8 cellular contexts compared by ENCODE assay signal in the genomic region with DNA sequence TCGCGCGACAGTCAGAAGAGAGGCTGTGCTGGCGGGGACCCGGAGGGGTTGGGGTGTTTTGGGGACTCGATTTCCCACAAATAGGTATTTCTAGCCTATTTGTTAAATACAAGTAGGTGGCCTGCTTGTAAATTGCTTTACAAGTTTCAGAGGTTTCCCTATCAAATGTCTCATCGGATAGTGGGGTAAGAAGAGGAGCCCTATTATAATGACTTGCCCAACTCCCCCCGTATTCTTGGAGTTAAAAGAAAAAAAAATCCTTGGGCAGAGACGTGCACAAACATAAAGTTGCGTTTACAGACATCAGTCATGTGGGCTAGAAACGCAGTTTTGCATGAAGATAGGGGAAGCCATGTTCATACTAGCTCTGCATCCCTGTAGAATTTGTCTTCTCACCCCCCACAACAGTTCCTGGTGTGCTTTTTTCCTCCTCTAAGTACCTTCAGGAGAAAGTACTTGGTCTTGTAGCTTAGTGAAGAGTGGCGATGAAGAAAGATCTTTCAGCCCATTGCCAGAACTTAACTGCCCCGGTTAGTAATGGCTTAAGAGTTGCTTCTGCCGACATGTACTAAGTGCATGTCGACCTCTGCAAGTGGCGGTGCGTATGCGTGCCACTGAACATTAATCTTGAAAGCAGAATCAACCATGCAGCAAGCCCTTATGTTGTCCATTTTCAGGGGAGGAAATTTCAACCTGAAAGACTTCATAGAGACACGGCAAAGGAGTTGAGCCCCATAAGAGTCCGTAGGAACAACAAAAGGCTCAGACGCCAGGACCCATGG. TPM values are rescaled to one million over a fixed set of nuclear protein-coding genes. Genes with fewer than 3 reads are reported as not detected.
A peak's percentile ranks its signal among the peaks of the same experiment; 100 is the strongest.
DNase-seq lines count a peak whose midpoint lies in the region; ATAC-seq and TF ChIP-seq lines count a peak whose summit lies in the region.

No MANE protein-coding gene starts in this region.

- H3K4me3 ChIP-seq in Jurkat, Clone E6-1 (ENCODE audit: low read length): peak overlapping the region; percentile 97
- H3K4me3 ChIP-seq in coronary artery: peak overlapping the region; percentile 96
- H3K4me3 ChIP-seq in neuron (ENCODE audit: low read length): peak overlapping the region; percentile 100

- ATAC-seq in GM18861 (IDR thresholded peaks at IDR 0.05; ENCODE audit: unreplicated experiment) (peak; percentile 25), HG02571 (IDR thresholded peaks at IDR 0.05; ENCODE audit: unreplicated experiment) (no peak), GM21515 (IDR thresholded peaks at IDR 0.05; ENCODE audit: unreplicated experiment) (no peak)

- DNase-seq in Jurkat, Clone E6-1 (ENCODE audit: low read depth, low spot score): no peak
- DNase-seq in coronary artery (ENCODE audit: low spot score): no peak
- no peak for DNase-seq in GOT3 (lab: John Stamatoyannopoulos, UW)
- no peak for DNase-seq in effector CD8-positive, alpha-beta T cell (lab: John Stamatoyannopoulos, UW)

- peaks cover 32% of the 10 kb centered on the region for H3K4me1 ChIP-seq in neuron (ENCODE audit: insufficient read depth, low read length)

- peak overlapping the region in 1 of 2 donors; percentile 95 for H3K27ac ChIP-seq in coronary artery

- no peak overlapping the region for H2AFZ ChIP-seq in neuron (ENCODE audit: low read depth, low read length)

- peaks cover 5% of the 10 kb centered on the region for H3K36me3 ChIP-seq in neuron (ENCODE audit: insufficient read depth, low read length)

- TF ChIP-seq CTCF in coronary artery (IDR thresholded peaks at IDR 0.05): no peak

- H3K27me3 ChIP-seq in neuron (ENCODE audit: insufficient read depth, low read length): no peaks in the 10 kb centered on the region

- peaks cover 4% of the 10 kb centered on the region for H3K9me3 ChIP-seq in neuron (ENCODE audit: low read length)

RNA-seq across cellular contexts. Expression of a gene that starts 0.8 kb away (rescaled TPM):
- polyA plus RNA-seq in Jurkat, Clone E6-1 (2012; ENCODE audit: insufficient read depth, insufficient read length): 112 TPM

RNA-seq across cellular contexts. Expression of a gene that starts 53.6 kb away (rescaled TPM):
- 31.2 TPM for polyA plus RNA-seq in Jurkat, Clone E6-1 (2012; ENCODE audit: insufficient read depth, insufficient read length)

RNA-seq across cellular contexts. Expression of a gene that starts 55.1 kb away (rescaled TPM):
- 99.4 TPM for polyA plus RNA-seq in Jurkat, Clone E6-1 (2012; ENCODE audit: insufficient read depth, insufficient read length)
